ENCODE assay signal across 1 cellular context in the genomic region with DNA sequence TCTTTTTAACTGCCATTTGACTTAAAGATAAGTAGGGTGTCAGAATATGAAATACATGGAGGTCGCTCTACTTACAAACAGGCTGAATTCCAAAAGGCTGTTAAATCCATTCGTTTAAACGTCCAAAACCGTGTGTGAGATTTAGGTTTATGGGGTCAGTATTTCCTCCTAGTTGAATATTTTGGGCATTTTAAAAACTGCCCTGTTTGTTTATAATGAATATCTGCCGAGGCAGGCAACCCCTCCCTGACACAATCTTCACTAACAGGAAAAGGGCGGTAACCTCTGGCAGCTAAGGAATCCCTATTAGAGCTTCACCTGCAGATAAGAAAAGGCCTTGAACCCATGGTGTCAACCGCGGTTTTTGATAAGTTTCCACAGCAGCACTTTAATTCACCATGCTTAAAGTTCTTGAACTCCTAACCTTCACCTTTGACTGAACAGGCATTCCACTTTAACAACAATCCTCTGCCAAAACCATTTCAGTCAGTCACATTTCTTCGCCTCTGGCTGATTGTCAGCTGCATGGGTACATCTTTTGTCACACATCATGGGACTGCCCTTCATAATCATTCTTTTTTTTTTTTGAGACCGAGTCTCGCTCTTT.
A peak's percentile ranks its signal among the peaks of the same experiment; 100 is the strongest.
TF ChIP-seq lines count a peak whose summit lies in the region.

No MANE protein-coding gene starts in this region.

TF ChIP-seq in HepG2, 621 proteins besides CTCF, POLR2A, EP300 and RAD21 (continued from another document and continues in another):
- TF ChIP-seq, protein P1, sequence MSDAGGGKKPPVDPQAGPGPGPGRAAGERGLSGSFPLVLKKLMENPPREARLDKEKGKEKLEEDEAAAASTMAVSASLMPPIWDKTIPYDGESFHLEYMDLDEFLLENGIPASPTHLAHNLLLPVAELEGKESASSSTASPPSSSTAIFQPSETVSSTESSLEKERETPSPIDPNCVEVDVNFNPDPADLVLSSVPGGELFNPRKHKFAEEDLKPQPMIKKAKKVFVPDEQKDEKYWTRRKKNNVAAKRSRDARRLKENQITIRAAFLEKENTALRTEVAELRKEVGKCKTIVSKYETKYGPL (CRISPR knock-in tag; IDR thresholded peaks at IDR 0.05): no peak
- TF ChIP-seq ZNF7 (CRISPR knock-in tag; IDR thresholded peaks at IDR 0.05) (no peak), NR2F1 (CRISPR knock-in tag; IDR thresholded peaks at IDR 0.05) (peak; percentile 51 to 62; a peak in 3 of 4 replicates), ZNF143 (CRISPR knock-in tag; IDR thresholded peaks at IDR 0.05) (no peak), CBX5 (CRISPR knock-in tag; IDR thresholded peaks at IDR 0.05; ENCODE audit: borderline replicate concordance) (no peak), MYNN (CRISPR knock-in tag; IDR thresholded peaks at IDR 0.05; ENCODE audit: low read depth) (no peak), YEATS4 (CRISPR knock-in tag; IDR thresholded peaks at IDR 0.05; ENCODE audit: borderline replicate concordance) (no peak), ZNF337 (CRISPR knock-in tag; IDR thresholded peaks at IDR 0.05; ENCODE audit: borderline replicate concordance, low read depth) (no peak), ZFP36L1 (CRISPR knock-in tag; IDR thresholded peaks at IDR 0.05) (no peak), MIXL1 (CRISPR knock-in tag; IDR thresholded peaks at IDR 0.05) (peak; percentile 68), HDAC2 (CRISPR knock-in tag; IDR thresholded peaks at IDR 0.05) (peak; percentile 75), ZNF251 (CRISPR knock-in tag; IDR thresholded peaks at IDR 0.05) (no peak), ZNF615 (CRISPR knock-in tag; IDR thresholded peaks at IDR 0.05; ENCODE audit: borderline replicate concordance) (0 out of 2 replicates have a peak, but pooled peaks have one; percentile 48), HNF4G (IDR thresholded peaks at IDR 0.05; ENCODE audit: borderline replicate concordance, low read depth, low read length) (peak; percentile 39; the same call in 1 of the 2 replicates), HNF4G (CRISPR knock-in tag; IDR thresholded peaks at IDR 0.05; ENCODE audit: borderline replicate concordance, low read depth) (no peak), ZNF317 (CRISPR knock-in tag; IDR thresholded peaks at IDR 0.05) (no peak), RFXANK (CRISPR knock-in tag; IDR thresholded peaks at IDR 0.05) (no peak), POLR2G (IDR thresholded peaks at IDR 0.05; ENCODE audit: low read depth, low read length) (no peak), SKI (IDR thresholded peaks at IDR 0.05; ENCODE audit: partially characterized antibody) (no peak), NFIB (CRISPR knock-in tag; IDR thresholded peaks at IDR 0.05; ENCODE audit: borderline replicate concordance) (no peak), ZNF354B (CRISPR knock-in tag; IDR thresholded peaks at IDR 0.05) (no peak), CEBPG (CRISPR knock-in tag; IDR thresholded peaks at IDR 0.05) (0 out of 2 replicates have a peak, but pooled peaks have one; percentile 29), SMYD3 (CRISPR knock-in tag; IDR thresholded peaks at IDR 0.05) (no peak), SAP130 (CRISPR knock-in tag; IDR thresholded peaks at IDR 0.05; ENCODE audit: low read depth) (peak; percentile 33; the same call in 1 of the 2 replicates), SIN3A (IDR thresholded peaks at IDR 0.05; ENCODE audit: borderline replicate concordance, low read depth, low read length) (no peak), ZNF335 (CRISPR knock-in tag; IDR thresholded peaks at IDR 0.05) (no peak), HNRNPUL1 (IDR thresholded peaks at IDR 0.05; ENCODE audit: low read depth, low read length) (no peak), EEA1 (CRISPR knock-in tag; IDR thresholded peaks at IDR 0.05; ENCODE audit: borderline replicate concordance) (no peak), ZSCAN9 (CRISPR knock-in tag; IDR thresholded peaks at IDR 0.05; ENCODE audit: borderline replicate concordance) (no peak), SNAI1 (CRISPR knock-in tag; IDR thresholded peaks at IDR 0.05; ENCODE audit: borderline replicate concordance) (no peak), NRL (CRISPR knock-in tag; IDR thresholded peaks at IDR 0.05; ENCODE audit: borderline replicate concordance) (no peak), MEF2D (CRISPR knock-in tag; IDR thresholded peaks at IDR 0.05) (no peak), ARNT2 (CRISPR knock-in tag; IDR thresholded peaks at IDR 0.05; ENCODE audit: low read depth) (no peak), TCF7 (IDR thresholded peaks at IDR 0.05; ENCODE audit: low read depth) (peak; percentile 39; the same call in 1 of the 2 replicates), NFYC (CRISPR knock-in tag; IDR thresholded peaks at IDR 0.05) (no peak), KMT2A (CRISPR knock-in tag; IDR thresholded peaks at IDR 0.05) (0 out of 2 replicates have a peak, but pooled peaks have one; percentile 53), TARDBP (CRISPR knock-in tag; IDR thresholded peaks at IDR 0.05) (peak; percentile 62; the same call in 1 of the 2 replicates), CREM (IDR thresholded peaks at IDR 0.05) (peak; percentile 39; the same call in 1 of the 2 replicates), CREM (CRISPR knock-in tag; IDR thresholded peaks at IDR 0.05) (no peak), NFKBIZ (CRISPR knock-in tag; IDR thresholded peaks at IDR 0.05) (no peak), ZFY (CRISPR knock-in tag; IDR thresholded peaks at IDR 0.05) (no peak), SETDB1 (CRISPR knock-in tag; IDR thresholded peaks at IDR 0.05; ENCODE audit: borderline replicate concordance) (no peak), PPARG (CRISPR knock-in tag; conservative IDR thresholded peaks at IDR 0.05) (peak; percentile 79), SP1 (IDR thresholded peaks at IDR 0.05) (no peak), SP1 (CRISPR knock-in tag; IDR thresholded peaks at IDR 0.05) (no peak), ZNF816 (CRISPR knock-in tag; IDR thresholded peaks at IDR 0.05; ENCODE audit: borderline replicate concordance) (no peak), SALL2 (CRISPR knock-in tag; IDR thresholded peaks at IDR 0.05) (no peak), HOXA3 (CRISPR knock-in tag; IDR thresholded peaks at IDR 0.05) (no peak), ZNF329 (CRISPR knock-in tag; IDR thresholded peaks at IDR 0.05; ENCODE audit: low read depth) (no peak), FOXK2 (IDR thresholded peaks at IDR 0.05) (no peak), IRF2 (CRISPR knock-in tag; IDR thresholded peaks at IDR 0.05) (0 out of 2 replicates have a peak, but pooled peaks have one; percentile 42), ZNF629 (CRISPR knock-in tag; conservative IDR thresholded peaks at IDR 0.05) (no peak), RBAK (CRISPR knock-in tag; IDR thresholded peaks at IDR 0.05) (no peak), GATAD2A (CRISPR knock-in tag; IDR thresholded peaks at IDR 0.05) (peak; percentile 57; the same call in 1 of the 2 replicates), HMGA1 (CRISPR knock-in tag; conservative IDR thresholded peaks at IDR 0.05) (no peak), MAZ (IDR thresholded peaks at IDR 0.05; ENCODE audit: borderline replicate concordance, low read depth, low read length) (no peak), MAZ (CRISPR knock-in tag; IDR thresholded peaks at IDR 0.05; ENCODE audit: low read depth) (no peak), RXRA (CRISPR knock-in tag; IDR thresholded peaks at IDR 0.05) (peak; percentile 60; the same call in 1 of the 2 replicates), CENPT (CRISPR knock-in tag; IDR thresholded peaks at IDR 0.05; ENCODE audit: low read depth) (no peak), ISL2 (CRISPR knock-in tag; IDR thresholded peaks at IDR 0.05) (peak; percentile 70), JARID2 (CRISPR knock-in tag; IDR thresholded peaks at IDR 0.05; ENCODE audit: insufficient replicate concordance) (no peak), NCOR1 (IDR thresholded peaks at IDR 0.05; ENCODE audit: borderline replicate concordance, low read length) (no peak), ZBTB7A (CRISPR knock-in tag; IDR thresholded peaks at IDR 0.05) (no peak)
- TF ChIP-seq, protein P2, sequence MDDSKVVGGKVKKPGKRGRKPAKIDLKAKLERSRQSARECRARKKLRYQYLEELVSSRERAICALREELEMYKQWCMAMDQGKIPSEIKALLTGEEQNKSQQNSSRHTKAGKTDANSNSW (CRISPR knock-in tag; IDR thresholded peaks at IDR 0.05; ENCODE audit: borderline replicate concordance): no peak
- TF ChIP-seq, protein P3, sequence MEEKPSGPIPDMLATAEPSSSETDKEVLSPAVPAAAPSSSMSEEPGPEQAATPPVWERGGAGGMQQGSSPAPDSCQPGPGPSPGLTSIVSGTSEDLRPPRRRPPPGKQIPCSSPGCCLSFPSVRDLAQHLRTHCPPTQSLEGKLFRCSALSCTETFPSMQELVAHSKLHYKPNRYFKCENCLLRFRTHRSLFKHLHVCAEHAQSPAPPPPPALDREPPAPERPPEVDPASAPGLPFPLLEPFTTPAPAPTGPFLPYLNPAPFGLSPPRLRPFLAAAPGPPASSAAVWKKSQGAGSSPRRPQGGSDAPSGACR (CRISPR knock-in tag; IDR thresholded peaks at IDR 0.05): no peak
- TF ChIP-seq, protein P4, sequence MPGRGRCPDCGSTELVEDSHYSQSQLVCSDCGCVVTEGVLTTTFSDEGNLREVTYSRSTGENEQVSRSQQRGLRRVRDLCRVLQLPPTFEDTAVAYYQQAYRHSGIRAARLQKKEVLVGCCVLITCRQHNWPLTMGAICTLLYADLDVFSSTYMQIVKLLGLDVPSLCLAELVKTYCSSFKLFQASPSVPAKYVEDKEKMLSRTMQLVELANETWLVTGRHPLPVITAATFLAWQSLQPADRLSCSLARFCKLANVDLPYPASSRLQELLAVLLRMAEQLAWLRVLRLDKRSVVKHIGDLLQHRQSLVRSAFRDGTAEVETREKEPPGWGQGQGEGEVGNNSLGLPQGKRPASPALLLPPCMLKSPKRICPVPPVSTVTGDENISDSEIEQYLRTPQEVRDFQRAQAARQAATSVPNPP (CRISPR knock-in tag; IDR thresholded peaks at IDR 0.05): no peak
- TF ChIP-seq, protein P5, sequence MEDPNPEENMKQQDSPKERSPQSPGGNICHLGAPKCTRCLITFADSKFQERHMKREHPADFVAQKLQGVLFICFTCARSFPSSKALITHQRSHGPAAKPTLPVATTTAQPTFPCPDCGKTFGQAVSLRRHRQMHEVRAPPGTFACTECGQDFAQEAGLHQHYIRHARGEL (CRISPR knock-in tag; IDR thresholded peaks at IDR 0.05): no peak
- TF ChIP-seq, protein P6, sequence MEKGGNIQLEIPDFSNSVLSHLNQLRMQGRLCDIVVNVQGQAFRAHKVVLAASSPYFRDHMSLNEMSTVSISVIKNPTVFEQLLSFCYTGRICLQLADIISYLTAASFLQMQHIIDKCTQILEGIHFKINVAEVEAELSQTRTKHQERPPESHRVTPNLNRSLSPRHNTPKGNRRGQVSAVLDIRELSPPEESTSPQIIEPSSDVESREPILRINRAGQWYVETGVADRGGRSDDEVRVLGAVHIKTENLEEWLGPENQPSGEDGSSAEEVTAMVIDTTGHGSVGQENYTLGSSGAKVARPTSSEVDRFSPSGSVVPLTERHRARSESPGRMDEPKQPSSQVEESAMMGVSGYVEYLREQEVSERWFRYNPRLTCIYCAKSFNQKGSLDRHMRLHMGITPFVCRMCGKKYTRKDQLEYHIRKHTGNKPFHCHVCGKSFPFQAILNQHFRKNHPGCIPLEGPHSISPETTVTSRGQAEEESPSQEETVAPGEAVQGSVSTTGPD (CRISPR knock-in tag; IDR thresholded peaks at IDR 0.05): peak; percentile 67
- TF ChIP-seq, protein P7, sequence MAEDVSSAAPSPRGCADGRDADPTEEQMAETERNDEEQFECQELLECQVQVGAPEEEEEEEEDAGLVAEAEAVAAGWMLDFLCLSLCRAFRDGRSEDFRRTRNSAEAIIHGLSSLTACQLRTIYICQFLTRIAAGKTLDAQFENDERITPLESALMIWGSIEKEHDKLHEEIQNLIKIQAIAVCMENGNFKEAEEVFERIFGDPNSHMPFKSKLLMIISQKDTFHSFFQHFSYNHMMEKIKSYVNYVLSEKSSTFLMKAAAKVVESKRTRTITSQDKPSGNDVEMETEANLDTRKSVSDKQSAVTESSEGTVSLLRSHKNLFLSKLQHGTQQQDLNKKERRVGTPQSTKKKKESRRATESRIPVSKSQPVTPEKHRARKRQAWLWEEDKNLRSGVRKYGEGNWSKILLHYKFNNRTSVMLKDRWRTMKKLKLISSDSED (CRISPR knock-in tag; IDR thresholded peaks at IDR 0.05): no peak
- TF ChIP-seq, protein P8, sequence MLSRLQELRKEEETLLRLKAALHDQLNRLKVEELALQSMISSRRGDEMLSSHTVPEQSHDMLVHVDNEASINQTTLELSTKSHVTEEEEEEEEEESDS (CRISPR knock-in tag; IDR thresholded peaks at IDR 0.05; ENCODE audit: borderline replicate concordance): no peak
- TF ChIP-seq, protein P9, sequence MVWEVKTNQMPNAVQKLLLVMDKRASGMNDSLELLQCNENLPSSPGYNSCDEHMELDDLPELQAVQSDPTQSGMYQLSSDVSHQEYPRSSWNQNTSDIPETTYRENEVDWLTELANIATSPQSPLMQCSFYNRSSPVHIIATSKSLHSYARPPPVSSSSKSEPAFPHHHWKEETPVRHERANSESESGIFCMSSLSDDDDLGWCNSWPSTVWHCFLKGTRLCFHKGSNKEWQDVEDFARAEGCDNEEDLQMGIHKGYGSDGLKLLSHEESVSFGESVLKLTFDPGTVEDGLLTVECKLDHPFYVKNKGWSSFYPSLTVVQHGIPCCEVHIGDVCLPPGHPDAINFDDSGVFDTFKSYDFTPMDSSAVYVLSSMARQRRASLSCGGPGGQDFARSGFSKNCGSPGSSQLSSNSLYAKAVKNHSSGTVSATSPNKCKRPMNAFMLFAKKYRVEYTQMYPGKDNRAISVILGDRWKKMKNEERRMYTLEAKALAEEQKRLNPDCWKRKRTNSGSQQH (CRISPR knock-in tag; IDR thresholded peaks at IDR 0.05; ENCODE audit: low read depth): no peak
- TF ChIP-seq, protein P10, sequence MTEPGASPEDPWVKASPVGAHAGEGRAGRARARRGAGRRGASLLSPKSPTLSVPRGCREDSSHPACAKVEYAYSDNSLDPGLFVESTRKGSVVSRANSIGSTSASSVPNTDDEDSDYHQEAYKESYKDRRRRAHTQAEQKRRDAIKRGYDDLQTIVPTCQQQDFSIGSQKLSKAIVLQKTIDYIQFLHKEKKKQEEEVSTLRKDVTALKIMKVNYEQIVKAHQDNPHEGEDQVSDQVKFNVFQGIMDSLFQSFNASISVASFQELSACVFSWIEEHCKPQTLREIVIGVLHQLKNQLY (CRISPR knock-in tag; IDR thresholded peaks at IDR 0.05): no peak
- TF ChIP-seq, protein P11, sequence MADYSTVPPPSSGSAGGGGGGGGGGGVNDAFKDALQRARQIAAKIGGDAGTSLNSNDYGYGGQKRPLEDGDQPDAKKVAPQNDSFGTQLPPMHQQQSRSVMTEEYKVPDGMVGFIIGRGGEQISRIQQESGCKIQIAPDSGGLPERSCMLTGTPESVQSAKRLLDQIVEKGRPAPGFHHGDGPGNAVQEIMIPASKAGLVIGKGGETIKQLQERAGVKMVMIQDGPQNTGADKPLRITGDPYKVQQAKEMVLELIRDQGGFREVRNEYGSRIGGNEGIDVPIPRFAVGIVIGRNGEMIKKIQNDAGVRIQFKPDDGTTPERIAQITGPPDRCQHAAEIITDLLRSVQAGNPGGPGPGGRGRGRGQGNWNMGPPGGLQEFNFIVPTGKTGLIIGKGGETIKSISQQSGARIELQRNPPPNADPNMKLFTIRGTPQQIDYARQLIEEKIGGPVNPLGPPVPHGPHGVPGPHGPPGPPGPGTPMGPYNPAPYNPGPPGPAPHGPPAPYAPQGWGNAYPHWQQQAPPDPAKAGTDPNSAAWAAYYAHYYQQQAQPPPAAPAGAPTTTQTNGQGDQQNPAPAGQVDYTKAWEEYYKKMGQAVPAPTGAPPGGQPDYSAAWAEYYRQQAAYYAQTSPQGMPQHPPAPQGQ (CRISPR knock-in tag; IDR thresholded peaks at IDR 0.05; ENCODE audit: borderline replicate concordance): no peak
- TF ChIP-seq, protein P12, sequence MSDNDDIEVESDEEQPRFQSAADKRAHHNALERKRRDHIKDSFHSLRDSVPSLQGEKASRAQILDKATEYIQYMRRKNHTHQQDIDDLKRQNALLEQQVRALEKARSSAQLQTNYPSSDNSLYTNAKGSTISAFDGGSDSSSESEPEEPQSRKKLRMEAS (IDR thresholded peaks at IDR 0.05): no peak
